Comparison of ENCODE assay signal across 13 cellular contexts in the genomic region with DNA sequence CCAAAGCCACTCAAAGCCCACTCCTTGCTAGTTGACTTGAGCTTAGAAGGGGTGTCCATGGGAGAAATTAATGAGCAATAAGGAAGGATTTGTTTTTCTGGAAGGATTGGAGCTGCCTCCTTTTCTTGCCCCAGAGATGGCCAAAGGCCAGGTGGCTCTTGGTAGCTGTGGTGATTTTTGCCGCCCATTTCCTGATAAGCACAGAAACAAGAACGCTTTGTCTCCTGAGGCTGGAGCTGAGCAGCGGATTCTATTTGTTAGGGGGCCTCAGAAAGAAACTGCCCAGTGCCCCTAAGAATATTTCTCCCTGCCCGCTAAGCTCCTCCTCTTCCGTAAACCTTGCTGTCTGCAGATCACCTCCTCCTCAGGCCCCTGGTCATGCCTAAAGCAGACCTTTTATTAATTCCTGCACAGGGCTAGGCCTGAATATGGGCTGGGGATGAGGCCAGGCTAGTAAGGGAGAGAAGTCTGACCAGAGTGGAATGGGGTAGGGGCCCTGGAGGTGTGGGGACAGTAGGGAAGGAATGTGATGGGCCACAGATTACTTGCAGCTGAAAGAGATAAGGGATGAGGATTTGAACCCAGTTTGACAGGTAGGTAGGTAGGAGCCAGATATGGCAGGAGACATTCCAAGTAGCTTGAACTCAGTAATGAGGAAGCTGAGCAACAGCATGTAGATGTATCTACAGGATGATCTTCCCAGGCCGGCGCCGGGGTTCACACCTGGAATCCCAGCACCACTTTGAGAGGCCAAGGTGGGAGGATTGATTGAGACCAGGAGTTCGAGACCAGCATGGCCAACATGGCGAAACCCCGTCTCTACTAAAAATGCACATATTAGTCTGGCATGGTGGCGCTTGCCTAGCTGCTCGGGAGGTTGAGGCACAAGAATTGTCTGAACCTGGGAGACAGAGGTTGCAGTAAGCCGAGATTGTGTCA.
DNase-seq lines count a peak whose midpoint lies in the region; ATAC-seq and TF ChIP-seq lines count a peak whose summit lies in the region.
"Had no signal": no experiment of that assay in that cellular context is flagged by ENCODE, and none has a peak within 500 bp of the region (broad histone marks: within the 10 kb centered on the region; RNA-seq: fewer than 3 reads in every experiment).

No MANE protein-coding gene starts in this region.

- no peak overlapping the region for H2BK120ac ChIP-seq in trophoblast cell (ENCODE audit: insufficient read depth, low read length, poor library complexity)

- H2AK5ac ChIP-seq in trophoblast cell (ENCODE audit: low read length) = no peak overlapping the region

- no peak overlapping the region for H3K14ac ChIP-seq in trophoblast cell (ENCODE audit: low read length)

- no peak overlapping the region for H3K4me3 Mint-ChIP-seq in activated CD4-positive, alpha-beta T cell treated with anti-CD3 and anti-CD28 coated beads, Interleukin-2, amount 10 ng/mL, durations not matched to agents 24 days and 14 days
- H3K4me3 Mint-ChIP-seq in CD4-positive, alpha-beta T cell = no peak overlapping the region

- H3K27ac Mint-ChIP-seq in activated CD4-positive, alpha-beta T cell treated with anti-CD3 and anti-CD28 coated beads, Interleukin-2, amount 10 ng/mL, durations not matched to agents 24 days and 14 days = peak overlapping the region; percentile 53
- H3K27ac Mint-ChIP-seq in CD4-positive, alpha-beta T cell = no peak overlapping the region

- no peak overlapping the region for H4K12ac ChIP-seq in trophoblast cell (ENCODE audit: low read depth, low read length)

- H3K79me2 ChIP-seq in trophoblast cell (ENCODE audit: control insufficient read depth, insufficient read depth, low read length, poor library complexity) = no peaks in the 10 kb centered on the region

- peaks cover 12 to 77% (median 56%) of the 10 kb centered on the region in 12 donors for H3K4me1 ChIP-seq in heart left ventricle
- H3K4me1 ChIP-seq in trophoblast cell (ENCODE audit: control insufficient read depth in 1 of 2, insufficient read depth in 2 of 2, low read length in 2 of 2) = peaks cover 11 to 27% of the 10 kb centered on the region in 2 experiments
- H3K4me1 ChIP-seq in urinary bladder (ENCODE audit: insufficient read depth) = peaks cover 2% of the 10 kb centered on the region

- POLR2A ChIA-PET in CD4-positive, alpha-beta T cell (lab: Charles Lee) = no interaction called here

- H3K27me3 Mint-ChIP-seq in activated CD4-positive, alpha-beta T cell treated with anti-CD3 and anti-CD28 coated beads, Interleukin-2, amount 10 ng/mL, durations not matched to agents 24 days and 14 days = peaks cover 11% of the 10 kb centered on the region
- no peaks in the 10 kb centered on the region for H3K27me3 Mint-ChIP-seq in CD4-positive, alpha-beta T cell

- H3K27me3 ChIP-seq in heart left ventricle = no peaks in the 10 kb centered on the region
- H3K27me3 ChIP-seq in trophoblast cell (ENCODE audit: insufficient read depth, low read length) = no peaks in the 10 kb centered on the region
- H3K27me3 ChIP-seq in CD4-positive, alpha-beta T cell (ENCODE audit: control insufficient read depth, insufficient read depth, low read length) = no peaks in the 10 kb centered on the region

- 68 to 75% (median 72%) methylated on average over 14 of the region's 14 CpGs for WGBS in heart left ventricle, 4 donors
- no CpG with 5 or more reads among the region's 14 CpGs for WGBS in trophoblast cell (ENCODE audit: extremely low coverage, insufficient coverage, insufficient read length)
- 88% methylated on average over 14 of the region's 14 CpGs for WGBS in urinary bladder

- H3K4me3 ChIP-seq in heart left ventricle (peak overlapping the region in 1 of 12 donors; percentile 3), trophoblast cell (ENCODE audit: low read depth, low read length) (no peak overlapping the region), urinary bladder (ENCODE audit: low read depth, low read length) (no peak overlapping the region)
- H3K4me3 ChIP-seq: SK-N-MC had no signal

- TF ChIP-seq CTCF in heart left ventricle (IDR thresholded peaks at IDR 0.05) = no peak
- no peak for TF ChIP-seq CTCF in CD4-positive, alpha-beta T cell (IDR thresholded peaks at IDR 0.05)

- H3K79me1 ChIP-seq in trophoblast cell (ENCODE audit: low read length) = peaks cover 10% of the 10 kb centered on the region

- H3K36me3 ChIP-seq in heart left ventricle (peaks cover 0 to 60% (median 35%) of the 10 kb centered on the region in 9 donors), trophoblast cell (ENCODE audit: control insufficient read depth in 1 of 2, insufficient read depth in 2 of 2, low read length in 2 of 2) (peaks cover under 1 to 2% of the 10 kb centered on the region in 2 experiments), urinary bladder (ENCODE audit: insufficient read depth) (no peaks in the 10 kb centered on the region)

- H4K8ac ChIP-seq in trophoblast cell (ENCODE audit: low read depth, low read length) = peak overlapping the region; percentile 17

- no peaks in the 10 kb centered on the region for H3K9me3 ChIP-seq in heart left ventricle
- no peaks in the 10 kb centered on the region for H3K9me3 ChIP-seq in trophoblast cell (ENCODE audit: insufficient read depth, low read depth, low read length)
- no peaks in the 10 kb centered on the region for H3K9me3 ChIP-seq in CD4-positive, alpha-beta T cell (ENCODE audit: control insufficient read depth, low read length)

- intact Hi-C loops in activated CD4-positive, alpha-beta T cell treated with anti-CD3 and anti-CD28 coated beads, Interleukin-2, amount 10 ng/mL, durations not matched to agents 24 days and 14 days (cut with micrococcal nuclease) = no loop called here
- intact Hi-C loops in heart left ventricle (cut with DNase I) = loop anchor here in 1 of 10 donors (5.0 kb wide), 1 partner anchor 36 kb away; no protein-coding TSS in a partner anchor
- intact Hi-C loops in CD4-positive, alpha-beta T cell (cut with DNase I, micrococcal nuclease) = no loop called here

- no peak for TF ChIP-seq POLR2A in heart left ventricle (IDR thresholded peaks at IDR 0.05)

- no peak overlapping the region for H3K23ac ChIP-seq in trophoblast cell (ENCODE audit: low read length)

- peak overlapping the region; percentile 41 to 90 (median 76) for H3K27ac ChIP-seq in heart left ventricle
- peak overlapping the region; percentile 35 for H3K27ac ChIP-seq in trophoblast cell (ENCODE audit: low read depth, low read length)
- H3K27ac ChIP-seq in urinary bladder (ENCODE audit: low read depth) = peak overlapping the region; percentile 44
- no peak overlapping the region for H3K27ac ChIP-seq in CD4-positive, alpha-beta T cell (ENCODE audit: low read depth, low read length)
- H3K27ac ChIP-seq: SK-N-MC had no signal

- H3K4me1 Mint-ChIP-seq in activated CD4-positive, alpha-beta T cell treated with anti-CD3 and anti-CD28 coated beads, Interleukin-2, amount 10 ng/mL, durations not matched to agents 24 days and 14 days = peaks cover 3% of the 10 kb centered on the region
- no peaks in the 10 kb centered on the region for H3K4me1 Mint-ChIP-seq in CD4-positive, alpha-beta T cell (ENCODE audit: low read depth)

- H3K4me2 ChIP-seq in trophoblast cell (ENCODE audit: low read length) = no peak overlapping the region

- CTCF ChIA-PET in CD4-positive, alpha-beta T cell (lab: Charles Lee) = no interaction called here

- no peak overlapping the region for H3K9ac ChIP-seq in trophoblast cell (ENCODE audit: low read length)

- H2BK12ac ChIP-seq in trophoblast cell (ENCODE audit: low read length) = peak overlapping the region; percentile 46

- no peak for DNase-seq in activated CD4-positive, alpha-beta T cell treated with anti-CD3 and anti-CD28 coated beads, Interleukin-2, amount 10 ng/mL, durations not matched to agents 24 days and 14 days
- DNase-seq in activated CD4-positive, alpha-beta T cell treated with anti-CD3 and anti-CD28 coated beads for 4 hours = no peak
- DNase-seq in heart left ventricle = peak in 2 of 5 donors; percentile 50 to 62
- DNase-seq in trophoblast cell = peak; percentile 29 to 36
- DNase-seq in germinal center (ENCODE audit: low spot score) = no peak
- DNase-seq in NCI-H2171 treated with DMSO at 0.1 percent for 48 hours (lab: John Stamatoyannopoulos, UW) = no peak
- no peak for DNase-seq in CD4-positive, alpha-beta T cell
- DNase-seq: activated CD4-positive, alpha-beta T cell treated with anti-CD3 and anti-CD28 coated beads for 1 hour; NCI-H1436 treated with DMSO at 0.1 percent for 48 hours; NCI-H82; retina had no signal

- no peak overlapping the region for H2AFZ ChIP-seq in trophoblast cell (ENCODE audit: insufficient read depth, low read length, poor library complexity)

- peak overlapping the region; percentile 1 for H4K91ac ChIP-seq in trophoblast cell (ENCODE audit: low read depth, low read length)

- ATAC-seq in heart left ventricle = peak; percentile 31 to 74 (median 54)
- ATAC-seq in CD4-positive, alpha-beta T cell (ENCODE audit: poor library complexity) = no peak

- no peaks in the 10 kb centered on the region for H3K9me3 Mint-ChIP-seq in activated CD4-positive, alpha-beta T cell treated with anti-CD3 and anti-CD28 coated beads, Interleukin-2, amount 10 ng/mL, durations not matched to agents 24 days and 14 days
- H3K9me3 Mint-ChIP-seq in CD4-positive, alpha-beta T cell = no peaks in the 10 kb centered on the region

- no peaks in the 10 kb centered on the region for H3K36me3 Mint-ChIP-seq in activated CD4-positive, alpha-beta T cell treated with anti-CD3 and anti-CD28 coated beads, Interleukin-2, amount 10 ng/mL, durations not matched to agents 24 days and 14 days (ENCODE audit: low read depth)
- no peaks in the 10 kb centered on the region for H3K36me3 Mint-ChIP-seq in CD4-positive, alpha-beta T cell (ENCODE audit: low read depth)

- H3K18ac ChIP-seq in trophoblast cell (ENCODE audit: low read length) = peak overlapping the region; percentile 34

- no peak overlapping the region for H2BK5ac ChIP-seq in trophoblast cell (ENCODE audit: low read depth, low read length, poor library complexity)

- H3K4ac ChIP-seq in trophoblast cell (ENCODE audit: low read depth, low read length) = no peak overlapping the region

Comparison
In these comparisons a context has a peak if more than half of its experiments do, and no peak if none do; other contexts are left out.
1. DNase-seq: peak in trophoblast cell (2 of 2); none in activated CD4-positive, alpha-beta T cell treated with anti-CD3 and anti-CD28 coated beads, Interleukin-2, amount 10 ng/mL, durations not matched to agents 24 days and 14 days (single experiment), activated CD4-positive, alpha-beta T cell treated with anti-CD3 and anti-CD28 coated beads for 4 hours (0 of 2), germinal center (single experiment), NCI-H2171 treated with DMSO at 0.1 percent for 48 hours (single experiment) and CD4-positive, alpha-beta T cell (0 of 10).